ENCODE assay signal across 4 cellular contexts in genomic region chr3:175937367-175937766, GRCh38.
A peak's percentile ranks its signal among the peaks of the same experiment; 100 is the strongest.
DNase-seq lines count a peak whose midpoint lies in the region; FAIRE-seq and TF ChIP-seq lines count a peak whose summit lies in the region.
"Not testable (repeated sequence)": the region's sequence is repeated elsewhere in the genome, so short reads cannot be mapped to it uniquely, and the experiment has no call there.

No MANE protein-coding gene starts in this region.

- not testable (repeated sequence) for H3K9ac ChIP-seq in kidney (ENCODE audit: low read length in 2 of 2)

- H3K4me1 ChIP-seq in kidney (ENCODE audit: control insufficient read depth in 1 of 2, insufficient read depth in 1 of 2, low read depth in 1 of 2, low read length in 2 of 2); spleen: not testable (repeated sequence)

- peak; percentile 54 for DNase-seq in kidney
- peak; percentile 58 for DNase-seq in posterior vena cava (ENCODE audit: low spot score)
- peak; percentile 63 for DNase-seq in spleen

- intact Hi-C loops in kidney (cut with DNase I); posterior vena cava (cut with DNase I); spleen (cut with DNase I; ENCODE audit: low total_unique reads): not testable (repeated sequence)

- not testable (repeated sequence) for H3K36me3 ChIP-seq in kidney (ENCODE audit: control insufficient read depth in 1 of 2, insufficient read depth in 2 of 2, low read length in 2 of 2); spleen

- TF ChIP-seq POLR2A in spleen (IDR thresholded peaks at IDR 0.05), result not testable (repeated sequence)

- not testable (repeated sequence) for H3K4me3 ChIP-seq in kidney (ENCODE audit: low read length in 2 of 2); spleen

- TF ChIP-seq CTCF in C4-2B (conservative IDR thresholded peaks at IDR 0.05); kidney (IDR thresholded peaks at IDR 0.05; ENCODE audit: borderline replicate concordance, extremely low read depth, insufficient read depth); spleen (IDR thresholded peaks at IDR 0.05 in 8 of 11, conservative IDR thresholded peaks at IDR 0.05 in 3 of 11): not testable (repeated sequence)

- not testable (repeated sequence) for FAIRE-seq in kidney (lab: Jason Lieb, UNC)

- H3K27me3 ChIP-seq in spleen (replicated peaks in 1 of 7), result not testable (repeated sequence)

- not testable (repeated sequence) for H3K9me3 ChIP-seq in kidney (ENCODE audit: control insufficient read depth in 1 of 2, low read length in 2 of 2)
- peaks cover 0 to 75% (median 47%) of the 10 kb centered on the region in 8 donors for H3K9me3 ChIP-seq in spleen

- peak overlapping the region; percentile 11; the same call in 1 of the 2 replicates for H3K27ac ChIP-seq in C4-2B
- H3K27ac ChIP-seq in kidney (ENCODE audit: low read depth in 2 of 2, low read length in 2 of 2); spleen: not testable (repeated sequence)

- 76 to 95% (median 91%) methylated on average over 10 to 22 of the region's 22 CpGs for WGBS in spleen, 5 donors
